ENCODE assay signal across 14 cellular contexts in genomic region chr7:771241-772004, GRCh38.
DNase-seq lines count a peak whose midpoint lies in the region; ATAC-seq, FAIRE-seq and TF ChIP-seq lines count a peak whose summit lies in the region.
"Had no signal": no experiment of that assay in that cellular context is flagged by ENCODE, and none has a peak within 500 bp of the region (broad histone marks: within the 10 kb centered on the region; RNA-seq: fewer than 3 reads in every experiment).

No MANE protein-coding gene starts in this region.

- no peak for ATAC-seq in GM19452 (IDR thresholded peaks at IDR 0.05; ENCODE audit: unreplicated experiment)
- ATAC-seq: activated naive CD4-positive, alpha-beta T cell treated with anti-CD3 and anti-CD28 coated beads, Interleukin-2, amount 50 U/mL, for 72 hours; GM12878 had no signal

- no peaks in the 10 kb centered on the region for H3K9me3 ChIP-seq in BLaER1
- H3K9me3 ChIP-seq: BLaER1 treated with 17β-estradiol and CSF1 and Interleukin-3, amounts not matched to agents 10 nM and 100 nM had no signal

- H3K4me2 ChIP-seq in BLaER1, result no peak overlapping the region
- H3K4me2 ChIP-seq: BLaER1 treated with 17β-estradiol and CSF1 and Interleukin-3, amounts not matched to agents 10 nM and 100 nM had no signal

- H3K27me3 ChIP-seq in BLaER1 (no peaks in the 10 kb centered on the region), rectal smooth muscle tissue (ENCODE audit: control insufficient read depth, insufficient read depth, low read length) (no peaks in the 10 kb centered on the region)
- H3K27me3 ChIP-seq: BLaER1 treated with 17β-estradiol and CSF1 and Interleukin-3, amounts not matched to agents 10 nM and 100 nM had no signal

- H3K36me3 ChIP-seq in BLaER1 (peaks cover 98% of the 10 kb centered on the region), rectal smooth muscle tissue (ENCODE audit: control insufficient read depth, insufficient read depth, low read length) (peaks cover 3% of the 10 kb centered on the region)

- H3K9ac ChIP-seq in BLaER1, result peak overlapping the region; percentile 36; the same call in 1 of the 2 replicates
- H3K9ac ChIP-seq in rectal smooth muscle tissue (ENCODE audit: low read length), result no peak overlapping the region

- peaks cover 8% of the 10 kb centered on the region; the same call in 1 of the 2 replicates for H3K4me1 ChIP-seq in BLaER1
- H3K4me1 ChIP-seq in rectal smooth muscle tissue (ENCODE audit: control insufficient read depth, insufficient read depth, low read length), result peaks cover 22% of the 10 kb centered on the region

- peak; percentile 86 for DNase-seq in coronary artery (ENCODE audit: low spot score)
- DNase-seq in NCI-H1417 (lab: John Stamatoyannopoulos, UW), result no peak
- no peak for DNase-seq in NCI-H524 (lab: John Stamatoyannopoulos, UW)
- no peak for DNase-seq in GF-D8 (lab: John Stamatoyannopoulos, UW)
- DNase-seq: NCI-H2171, SIG-M5 had no signal

- H4K20me1 ChIP-seq in BLaER1, result peaks cover 18% of the 10 kb centered on the region; the same call in 1 of the 2 replicates

- no peak overlapping the region for H3K4me3 ChIP-seq in BLaER1
- peak overlapping the region; percentile 47 for H3K4me3 ChIP-seq in coronary artery
- H3K4me3 ChIP-seq in rectal smooth muscle tissue (ENCODE audit: low read length), result no peak overlapping the region
- H3K4me3 ChIP-seq: BLaER1 treated with 17β-estradiol and CSF1 and Interleukin-3, amounts not matched to agents 10 nM and 100 nM; GM12878 had no signal

- peak; percentile 84 for FAIRE-seq in islet of Langerhans (lab: Jason Lieb, UNC)
- FAIRE-seq: GM12878 had no signal

- TF ChIP-seq CTCF in coronary artery (IDR thresholded peaks at IDR 0.05), result no peak

- H3K27ac ChIP-seq in BLaER1 (peak overlapping the region; percentile 26; the same call in 1 of the 2 replicates), coronary artery (peak overlapping the region; percentile 81 to 90), rectal smooth muscle tissue (ENCODE audit: low read depth, low read length) (peak overlapping the region; percentile 92)
- H3K27ac ChIP-seq: BLaER1 treated with 17β-estradiol and CSF1 and Interleukin-3, amounts not matched to agents 10 nM and 100 nM; epithelial cell of prostate had no signal

Comparison
In these comparisons a context has a peak if more than half of its experiments do, and no peak if none do; other contexts are left out.
1. H3K27ac ChIP-seq: peak in every context shown above with its lines; median percentile 92 in rectal smooth muscle tissue; 86 in coronary artery; 26 in BLaER1.